Comparison of ENCODE assay signal across 11 cellular contexts in the genomic region with DNA sequence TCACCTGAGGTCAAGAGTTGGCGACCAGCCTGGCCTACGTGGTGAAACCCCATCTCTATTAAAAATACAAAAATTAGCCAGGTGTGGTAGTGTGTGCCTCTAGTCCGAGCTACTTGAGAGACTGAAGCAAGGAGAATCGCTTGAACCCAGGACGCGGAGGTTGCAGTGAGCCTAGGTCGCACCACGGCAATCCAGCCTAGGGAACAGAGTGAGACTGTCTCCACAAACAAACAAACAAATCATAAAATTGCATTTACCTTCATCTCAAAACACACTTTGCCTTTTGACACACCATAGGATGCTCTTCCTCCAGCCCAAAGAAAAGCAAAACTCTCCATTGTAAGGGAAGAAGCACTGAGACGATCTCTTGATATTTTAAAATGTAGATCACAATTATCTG. TPM values are rescaled to one million over a fixed set of nuclear protein-coding genes. Genes with fewer than 3 reads are reported as not detected.
DNase-seq lines count a peak whose midpoint lies in the region; ATAC-seq and TF ChIP-seq lines count a peak whose summit lies in the region.
"Had no signal": no experiment of that assay in that cellular context is flagged by ENCODE, and none has a peak within 500 bp of the region (broad histone marks: within the 10 kb centered on the region; RNA-seq: fewer than 3 reads in every experiment).

No MANE protein-coding gene starts in this region.

- H3K79me2 ChIP-seq in OCI-LY7 (ENCODE audit: insufficient read depth, low read depth, low read length) (peaks cover 97% of the 10 kb centered on the region), trophoblast cell (ENCODE audit: control insufficient read depth, insufficient read depth, low read length, poor library complexity) (peaks cover 26% of the 10 kb centered on the region)

- no peak overlapping the region for H2BK5ac ChIP-seq in trophoblast cell (ENCODE audit: low read depth, low read length, poor library complexity)

- no peaks in the 10 kb centered on the region for H3K9me3 Mint-ChIP-seq in endodermal cell

- TF ChIP-seq POLR2A in uterus (IDR thresholded peaks at IDR 0.05) = no peak

- H3K9ac ChIP-seq in endodermal cell (ENCODE audit: extremely low read depth, low read length, poor library complexity, severe bottlenecking) = peak overlapping the region; percentile 97
- H3K9ac ChIP-seq in trophoblast cell (ENCODE audit: low read length) = no peak overlapping the region

- no peaks in the 10 kb centered on the region for H3K9me3 ChIP-seq in OCI-LY7 (ENCODE audit: low read length)
- no peaks in the 10 kb centered on the region for H3K9me3 ChIP-seq in endodermal cell (ENCODE audit: control insufficient read depth, low read length)
- H3K9me3 ChIP-seq in trophoblast cell (ENCODE audit: insufficient read depth, low read depth, low read length) = peaks cover 2% of the 10 kb centered on the region
- H3K9me3 ChIP-seq in uterus = no peaks in the 10 kb centered on the region

- intact Hi-C loops in OCI-LY7 (cut with micrococcal nuclease; ENCODE audit: unreplicated experiment) (no loop called here), uterus (cut with DNase I; ENCODE audit: low total_unique reads) (no loop called here)

- no peak overlapping the region for H3K18ac ChIP-seq in trophoblast cell (ENCODE audit: low read length)

- no peak overlapping the region for H4K8ac ChIP-seq in trophoblast cell (ENCODE audit: low read depth, low read length)

- H3K36me3 ChIP-seq in OCI-LY7 (ENCODE audit: insufficient read depth, low read length) (peaks cover 89% of the 10 kb centered on the region), endodermal cell (ENCODE audit: control insufficient read depth, insufficient read depth, low read length) (peaks cover 75% of the 10 kb centered on the region), trophoblast cell (ENCODE audit: control insufficient read depth in 1 of 2, insufficient read depth in 2 of 2, low read length in 2 of 2) (peaks cover 14 to 34% of the 10 kb centered on the region in 2 experiments), uterus (no peaks in the 10 kb centered on the region)

- H3K9me2 ChIP-seq in OCI-LY7 (ENCODE audit: insufficient read depth, low read length) = no peaks in the 10 kb centered on the region

- no peak overlapping the region for H3K27ac ChIP-seq in OCI-LY7 (ENCODE audit: low read depth, low read length, poor library complexity, severe bottlenecking)
- H3K27ac ChIP-seq in endodermal cell (ENCODE audit: low read depth, low read length) = no peak overlapping the region
- no peak overlapping the region for H3K27ac ChIP-seq in trophoblast cell (ENCODE audit: low read depth, low read length)
- H3K27ac ChIP-seq in uterus = peak overlapping the region in 1 of 2 donors; percentile 99

- H3K4me3 Mint-ChIP-seq in endodermal cell = peak overlapping the region; percentile 93

- peaks cover 29% of the 10 kb centered on the region for H3K4me1 Mint-ChIP-seq in endodermal cell

- no peak overlapping the region for H2AK5ac ChIP-seq in trophoblast cell (ENCODE audit: low read length)

- H2AFZ ChIP-seq in OCI-LY7 (ENCODE audit: low read length) (no peak overlapping the region), trophoblast cell (ENCODE audit: insufficient read depth, low read length, poor library complexity) (no peak overlapping the region)

- H3K4me3 ChIP-seq in GM12865 (ENCODE audit: low read depth, low read length) (peak overlapping the region; percentile 76), OCI-LY7 (ENCODE audit: low read depth, low read length, poor library complexity, severe bottlenecking) (peak overlapping the region; percentile 84), endodermal cell (ENCODE audit: low read length) (peak overlapping the region; percentile 98), trophoblast cell (ENCODE audit: low read depth, low read length) (no peak overlapping the region), uterus (no peak overlapping the region)

- no peaks in the 10 kb centered on the region for H3K27me3 Mint-ChIP-seq in endodermal cell (ENCODE audit: insufficient read depth)

- no peak overlapping the region for H2BK12ac ChIP-seq in trophoblast cell (ENCODE audit: low read length)

- H3K36me3 Mint-ChIP-seq in endodermal cell (ENCODE audit: low read depth) = peaks cover 73% of the 10 kb centered on the region

- peak overlapping the region; percentile 98 for H3K4ac ChIP-seq in trophoblast cell (ENCODE audit: low read depth, low read length)

- DNase-seq in GM12865 (ENCODE audit: low read depth) = no peak
- DNase-seq in OCI-LY7 (ENCODE audit: low spot score) = no peak
- DNase-seq in endodermal cell = no peak
- DNase-seq in trophoblast cell = no peak
- no peak for DNase-seq in NCI-H524 (lab: John Stamatoyannopoulos, UW)
- DNase-seq in hypothalamus (lab: John Stamatoyannopoulos, UW) = no peak
- DNase-seq in uterus = no peak
- DNase-seq: NCI-H1048; stimulated activated CD4-positive, alpha-beta T cell treated with anti-CD3 and anti-CD28 coated beads, Interleukin-4, amount 100 ng/mL, for 24 hours; SW 1271 had no signal

- no peak overlapping the region for H2BK120ac ChIP-seq in trophoblast cell (ENCODE audit: insufficient read depth, low read length, poor library complexity)

- ATAC-seq in GM18498 (IDR thresholded peaks at IDR 0.05; ENCODE audit: unreplicated experiment) = no peak

- peaks cover 47% of the 10 kb centered on the region for H3K4me1 ChIP-seq in OCI-LY7 (ENCODE audit: insufficient read depth, low read length, poor library complexity, severe bottlenecking)
- H3K4me1 ChIP-seq in endodermal cell (ENCODE audit: control insufficient read depth, insufficient read depth, low read length) = no peaks in the 10 kb centered on the region
- H3K4me1 ChIP-seq in trophoblast cell (ENCODE audit: control insufficient read depth in 1 of 2, insufficient read depth in 2 of 2, low read length in 2 of 2) = peaks cover 0 to 3% of the 10 kb centered on the region in 2 experiments
- H3K4me1 ChIP-seq in uterus = peaks cover 6 to 18% of the 10 kb centered on the region in 2 donors

- H3K27ac Mint-ChIP-seq in endodermal cell = peak overlapping the region; percentile 75

- peak overlapping the region; percentile 84 for H3K4me2 ChIP-seq in OCI-LY7 (ENCODE audit: low read length)
- H3K4me2 ChIP-seq in trophoblast cell (ENCODE audit: low read length) = no peak overlapping the region

- H3K23ac ChIP-seq in trophoblast cell (ENCODE audit: low read length) = no peak overlapping the region

- no peaks in the 10 kb centered on the region for H3K27me3 ChIP-seq in endodermal cell (ENCODE audit: control insufficient read depth, insufficient read depth, low read length, poor library complexity, severe bottlenecking)
- H3K27me3 ChIP-seq in trophoblast cell (ENCODE audit: insufficient read depth, low read length) = peaks cover 2% of the 10 kb centered on the region
- no peaks in the 10 kb centered on the region for H3K27me3 ChIP-seq in uterus

- H4K20me1 ChIP-seq in OCI-LY7 (ENCODE audit: insufficient read depth, low read length) = peaks cover 75% of the 10 kb centered on the region

- CTCF ChIA-PET in OCI-LY7 (lab: Charles Lee; ENCODE audit: unreplicated experiment) = no interaction called here

- peaks cover 18% of the 10 kb centered on the region for H3K79me1 ChIP-seq in trophoblast cell (ENCODE audit: low read length)

- BruUV-seq in OCI-LY7 (replicated peaks; lab: Mats Ljungman, UMichigan) = no TSS peak

- no peak overlapping the region for H4K12ac ChIP-seq in trophoblast cell (ENCODE audit: low read depth, low read length)

- H3K14ac ChIP-seq in trophoblast cell (ENCODE audit: low read length) = no peak overlapping the region

- POLR2A ChIA-PET in OCI-LY7 (lab: Charles Lee) = interaction anchor here (0.5 to 6.2 kb wide), 16 partner anchors 10 to 181 kb away, joined by 3 to 83 read pairs (median 5); a partner anchor contains a TSS

- no peak for TF ChIP-seq CTCF in GM12865 (IDR thresholded peaks at IDR 0.05; ENCODE audit: insufficient read depth, low read depth, low read length, missing control alignments)
- TF ChIP-seq CTCF in OCI-LY7 (conservative IDR thresholded peaks at IDR 0.05; ENCODE audit: low read length) = no peak
- TF ChIP-seq CTCF in endodermal cell (conservative IDR thresholded peaks at IDR 0.05) = no peak
- TF ChIP-seq CTCF in uterus (IDR thresholded peaks at IDR 0.05) = no peak

- WGBS in endodermal cell (ENCODE audit: insufficient coverage in 1 of 2, insufficient read length in 1 of 2), 2 experiments = 86 to 91% methylated on average over 8 of the region's 9 CpGs
- WGBS in trophoblast cell (ENCODE audit: extremely low coverage, insufficient coverage, insufficient read length) = no CpG with 5 or more reads among the region's 9 CpGs

- no peak overlapping the region for H4K91ac ChIP-seq in trophoblast cell (ENCODE audit: low read depth, low read length)

RNA-seq across cellular contexts. Expression of a gene that starts 4.3 kb away (rescaled TPM):
- total RNA-seq in OCI-LY7 (2014; rRNA removed; shearing (Covaris generic)) = 426 and 592 TPM in 2 replicates
- total RNA-seq in OCI-LY7 (2022) (610 and 650 TPM in 2 replicates), endodermal cell (100 to 1,000 TPM; 517 to 556 TPM), uterus (100 to 1,000 TPM; 154 to 603 (median 269) TPM)
- 401 TPM for polyA plus RNA-seq in endodermal cell (2013, experiment 1 of 2)
- polyA plus RNA-seq in endodermal cell (2013, experiment 2 of 2) = 378 TPM
- polyA plus RNA-seq in trophoblast cell (2013) = 342 and 352 TPM in 2 replicates

RNA-seq across cellular contexts. Expression of a gene that starts 24.6 kb away (rescaled TPM):
- 12.7 and 12.9 TPM in 2 replicates for total RNA-seq in OCI-LY7 (2014; rRNA removed; shearing (Covaris generic))
- total RNA-seq in OCI-LY7 (2022) (26.3 and 28.3 TPM in 2 replicates), endodermal cell (10 to 100 TPM; 19.5 to 23.4 TPM), uterus (100 to 1,000 TPM in 1 of 4 donors, 10 to 100 TPM in 3; 12.3 to 194 (median 36.4) TPM)
- polyA plus RNA-seq in endodermal cell (2013, experiment 1 of 2) = 27.2 TPM
- 25.9 TPM for polyA plus RNA-seq in endodermal cell (2013, experiment 2 of 2)
- 97.6 and 104 TPM in 2 replicates for polyA plus RNA-seq in trophoblast cell (2013)

Comparison
In these comparisons a context has a peak if more than half of its experiments do, and no peak if none do; other contexts are left out.
1. H3K4me3 ChIP-seq: peak in GM12865 (single experiment), OCI-LY7 (single experiment) and endodermal cell (single experiment); none in trophoblast cell (single experiment) and uterus (0 of 2).